Comparison of ENCODE assay signal across 9 cellular contexts in the genomic region with DNA sequence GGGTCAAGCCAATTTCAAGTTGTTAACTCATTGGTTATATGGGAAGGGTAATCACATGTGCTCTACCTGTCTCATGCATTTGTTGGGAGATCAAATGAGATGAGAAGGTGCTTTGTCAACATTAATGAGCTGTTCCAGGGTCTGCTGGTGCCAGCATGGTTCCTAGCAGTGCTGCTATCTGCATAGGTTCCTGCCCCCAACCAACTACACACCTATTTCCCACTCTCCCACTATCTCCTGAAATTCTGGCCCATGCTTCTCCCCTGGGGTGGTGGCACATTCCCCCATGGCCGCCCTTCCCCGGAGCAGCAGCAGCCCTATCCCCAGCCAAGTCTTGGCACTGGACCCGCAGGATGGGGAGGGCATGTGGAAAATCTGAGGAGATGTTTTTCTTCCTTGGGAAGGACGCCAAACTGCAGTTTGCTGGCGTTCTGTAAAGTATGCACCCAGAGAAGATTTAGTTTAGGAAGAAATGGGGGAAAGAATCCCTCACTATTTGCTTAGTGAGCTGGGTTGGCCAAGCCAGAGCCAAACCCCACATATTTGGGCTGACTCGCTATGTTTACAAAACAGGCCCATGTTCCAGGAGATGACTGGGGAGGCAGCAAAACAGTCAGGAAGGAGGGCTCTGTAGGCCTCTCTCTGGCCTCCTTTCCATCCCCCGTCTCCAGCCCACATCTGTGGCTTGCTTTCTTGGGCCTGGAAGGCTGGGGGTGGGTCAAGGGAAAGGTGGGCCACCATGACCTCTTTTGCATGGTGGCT. TPM values are rescaled to one million over a fixed set of nuclear protein-coding genes. Genes with fewer than 3 reads are reported as not detected.
A peak's percentile ranks its signal among the peaks of the same experiment; 100 is the strongest.
DNase-seq lines count a peak whose midpoint lies in the region; ATAC-seq and TF ChIP-seq lines count a peak whose summit lies in the region.
"Had no signal": no experiment of that assay in that cellular context is flagged by ENCODE, and none has a peak within 500 bp of the region (broad histone marks: within the 10 kb centered on the region; RNA-seq: fewer than 3 reads in every experiment).

No MANE protein-coding gene starts in this region.

- H3K27ac Mint-ChIP-seq in CD8-positive, alpha-beta T cell, result no peak overlapping the region
- H3K27ac Mint-ChIP-seq: activated naive CD4-positive, alpha-beta T cell treated with anti-CD3 and anti-CD28 coated beads, Interleukin-2, amount 50 U/mL, for 24 hours had no signal

- H3K27ac ChIP-seq in heart left ventricle (peak overlapping the region; percentile 63 to 96 (median 88)), psoas muscle (peak overlapping the region; percentile 95)
- H3K27ac ChIP-seq in CD8-positive, alpha-beta T cell (ENCODE audit: low read depth, low read length), result no peak overlapping the region

- H3K9me3 Mint-ChIP-seq in CD8-positive, alpha-beta T cell, result no peaks in the 10 kb centered on the region
- H3K9me3 Mint-ChIP-seq: activated naive CD4-positive, alpha-beta T cell treated with anti-CD3 and anti-CD28 coated beads, Interleukin-2, amount 50 U/mL, for 24 hours had no signal

- H3K27me3 ChIP-seq in heart left ventricle, result no peaks in the 10 kb centered on the region
- no peaks in the 10 kb centered on the region for H3K27me3 ChIP-seq in psoas muscle (ENCODE audit: insufficient read depth in 3 of 3, low read length in 2 of 3)
- peaks cover 3% of the 10 kb centered on the region for H3K27me3 ChIP-seq in CD8-positive, alpha-beta T cell (ENCODE audit: insufficient read depth, low read length)

- no peak for TF ChIP-seq POLR2A in heart left ventricle (IDR thresholded peaks at IDR 0.05)

- no peaks in the 10 kb centered on the region for H3K36me3 Mint-ChIP-seq in CD8-positive, alpha-beta T cell
- H3K36me3 Mint-ChIP-seq: activated naive CD4-positive, alpha-beta T cell treated with anti-CD3 and anti-CD28 coated beads, Interleukin-2, amount 50 U/mL, for 24 hours had no signal

- CTCF ChIA-PET in CD8-positive, alpha-beta T cell (lab: Charles Lee), result no interaction called here

- TF ChIP-seq CTCF in heart left ventricle (IDR thresholded peaks at IDR 0.05), result no peak
- TF ChIP-seq CTCF in psoas muscle (IDR thresholded peaks at IDR 0.05), result no peak
- TF ChIP-seq CTCF in CD8-positive, alpha-beta T cell (IDR thresholded peaks at IDR 0.05), result no peak

- POLR2A ChIA-PET in CD8-positive, alpha-beta T cell (lab: Charles Lee), result no interaction called here

- DNase-seq in Caki2 (ENCODE audit: low read depth) (peak; percentile 49), amniotic epithelial cell (ENCODE audit: low read depth) (peak; percentile 80), heart left ventricle (peak in 4 of 5 donors; percentile 61 to 78 (median 68)), psoas muscle (peak; percentile 44 to 66)
- no peak for DNase-seq in CD8-positive, alpha-beta T cell

- H3K4me3 ChIP-seq in heart left ventricle (no peak overlapping the region), psoas muscle (peak overlapping the region; percentile 52)
- no peak overlapping the region for H3K4me3 ChIP-seq in CD8-positive, alpha-beta T cell (ENCODE audit: low read depth, low read length)

- H3K27me3 Mint-ChIP-seq in CD8-positive, alpha-beta T cell (ENCODE audit: low read depth), result peaks cover 20% of the 10 kb centered on the region

- H3K9me3 ChIP-seq in heart left ventricle, result no peaks in the 10 kb centered on the region
- H3K9me3 ChIP-seq in psoas muscle, result no peaks in the 10 kb centered on the region
- no peaks in the 10 kb centered on the region for H3K9me3 ChIP-seq in CD8-positive, alpha-beta T cell (ENCODE audit: low read length)

- intact Hi-C loops in heart left ventricle (cut with DNase I), result loop anchor here in 5 of 10 donors (2.0 to 5.0 kb wide), 4 partner anchors 18 to 42 kb away; partner anchors contain the start of gene PPP1R3C (in 4 of the 5)
- intact Hi-C loops in psoas muscle (cut with DNase I), result no loop called here
- intact Hi-C loops in CD8-positive, alpha-beta T cell (cut with DNase I, micrococcal nuclease), result no loop called here

- in situ Hi-C loops in Caki2 (cut with HindIII; ENCODE audit: low pct_unique_long_range_greater_than_20kb, low sequenced_read_pairs), result no loop called here

- H3K4me1 Mint-ChIP-seq in CD8-positive, alpha-beta T cell (ENCODE audit: low read depth), result no peaks in the 10 kb centered on the region
- H3K4me1 Mint-ChIP-seq: activated naive CD4-positive, alpha-beta T cell treated with anti-CD3 and anti-CD28 coated beads, Interleukin-2, amount 50 U/mL, for 24 hours had no signal

- no peak overlapping the region for H3K4me3 Mint-ChIP-seq in CD8-positive, alpha-beta T cell
- H3K4me3 Mint-ChIP-seq: activated naive CD4-positive, alpha-beta T cell treated with anti-CD3 and anti-CD28 coated beads, Interleukin-2, amount 50 U/mL, for 24 hours had no signal

- no peaks in the 10 kb centered on the region for H3K36me3 ChIP-seq in heart left ventricle
- H3K36me3 ChIP-seq in psoas muscle (ENCODE audit: insufficient read depth in 1 of 2, low read depth in 1 of 2), result no peaks in the 10 kb centered on the region
- H3K36me3 ChIP-seq in CD8-positive, alpha-beta T cell (ENCODE audit: insufficient read depth, low read length), result no peaks in the 10 kb centered on the region

- peaks cover 6 to 80% (median 62%) of the 10 kb centered on the region in 12 donors for H3K4me1 ChIP-seq in heart left ventricle
- peaks cover 75% of the 10 kb centered on the region for H3K4me1 ChIP-seq in psoas muscle
- H3K4me1 ChIP-seq in CD8-positive, alpha-beta T cell (ENCODE audit: insufficient read depth, low read length), result no peaks in the 10 kb centered on the region

- ATAC-seq in heart left ventricle (peak; percentile 4 to 52 (median 28)), psoas muscle (no peak), HG02885 (IDR thresholded peaks at IDR 0.05; ENCODE audit: poor library complexity, unreplicated experiment) (no peak), GM21529 (IDR thresholded peaks at IDR 0.05; ENCODE audit: unreplicated experiment) (no peak), HG02623 (IDR thresholded peaks at IDR 0.05; ENCODE audit: unreplicated experiment) (no peak)
- no peak for ATAC-seq in CD8-positive, alpha-beta T cell

- WGBS in heart left ventricle, 4 donors, result 34 to 48% (median 36%) methylated on average over 7 of the region's 7 CpGs
- WGBS in psoas muscle, 3 donors, result 9 to 27% (median 17%) methylated on average over 7 of the region's 7 CpGs

RNA-seq across cellular contexts. Expression of gene PPP1R3C, which starts 42.5 kb away (rescaled TPM):
- total RNA-seq in Caki2 (2014; rRNA removed; shearing (Covaris generic); ENCODE audit: low replicate concordance), result 3.5 and 4.2 TPM in 2 replicates
- total RNA-seq in heart left ventricle, result 100 to 1,000 TPM in 7 of 9 donors, 10 to 100 TPM in 2; 38.0 to 270 (median 150) TPM
- 10 to 100 TPM; 35.4 to 82.6 TPM for polyA plus RNA-seq in heart left ventricle
- 100 to 1,000 TPM in 3 of 4 donors, 10 to 100 TPM in 1; 89.6 to 359 (median 280) TPM for total RNA-seq in psoas muscle
- 100 to 1,000 TPM in 1 of 3 donors, 10 to 100 TPM in 2; 38.5 to 111 (median 59.1) TPM for polyA plus RNA-seq in psoas muscle
- total RNA-seq in CD8-positive, alpha-beta T cell, result not detected

Comparison
In these comparisons a context has a peak if more than half of its experiments do, and no peak if none do; other contexts are left out.
1. DNase-seq: peak in Caki2 (single experiment), amniotic epithelial cell (single experiment), heart left ventricle (4 of 5) and psoas muscle (2 of 2); none in CD8-positive, alpha-beta T cell (0 of 7).
2. ATAC-seq: peak in heart left ventricle (4 of 4); none in psoas muscle (0 of 4), CD8-positive, alpha-beta T cell (single experiment), HG02885 (single experiment), GM21529 (single experiment) and HG02623 (single experiment).